Comparison of ENCODE assay signal across 9 cellular contexts in genomic region chr17:36121099-36121498, GRCh38. TPM values are rescaled to one million over a fixed set of nuclear protein-coding genes. Genes with fewer than 3 reads are reported as not detected.
"Had no signal": no experiment of that assay in that cellular context is flagged by ENCODE, and none has a peak within 500 bp of the region (broad histone marks: within the 10 kb centered on the region; RNA-seq: fewer than 3 reads in every experiment).

No MANE protein-coding gene starts in this region.

RNA-seq across cellular contexts. Expression of gene CCL4, which starts 17.5 kb away (rescaled TPM):
- total RNA-seq: LHCN-M2, MCF 10A, NCI-H460, PC-9, RPMI7951, SJCRH30, SK-MEL-5 had no signal

RNA-seq across cellular contexts. Expression of gene CCL3, which starts 31.2 kb away (rescaled TPM):
- total RNA-seq: LHCN-M2, MCF 10A, NCI-H460, OCI-LY7, PC-9, Right ventricle myocardium inferior, SJCRH30 had no signal

RNA-seq across cellular contexts. Expression of gene TBC1D3B, which starts 55.3 kb away (rescaled TPM):
- total RNA-seq: RPMI7951 had no signal

RNA-seq across cellular contexts. Expression of gene CCL18, which starts 57.0 kb away (rescaled TPM):
- total RNA-seq: LHCN-M2, MCF 10A, NCI-H460, OCI-LY7, PC-9, RPMI7951, SJCRH30 had no signal
